In genomic region chr2:238295144-238296112, GRCh38 we compare ENCODE assay signal across 2 cellular contexts.
TF ChIP-seq lines count a peak whose summit lies in the region.

No MANE protein-coding gene starts in this region.

TF ChIP-seq in IMR-90, 13 proteins besides CTCF, POLR2A, EP300 and RAD21:
- TF ChIP-seq CHD1 (IDR thresholded peaks at IDR 0.05; ENCODE audit: low read depth, low read length) (no peak), RCOR1 (IDR thresholded peaks at IDR 0.05; ENCODE audit: insufficient replicate concordance, low read length) (no peak), MAZ (IDR thresholded peaks at IDR 0.05; ENCODE audit: borderline replicate concordance, low read depth, low read length) (no peak), SMC3 (IDR thresholded peaks at IDR 0.05; ENCODE audit: low read depth, low read length) (no peak), MXI1 (IDR thresholded peaks at IDR 0.05; ENCODE audit: borderline replicate concordance, low read depth, low read length) (no peak), MAFK (IDR thresholded peaks at IDR 0.05; ENCODE audit: low read depth, low read length) (no peak), BHLHE40 (IDR thresholded peaks at IDR 0.05; ENCODE audit: low read depth, low read length) (no peak), FOS (IDR thresholded peaks at IDR 0.05; ENCODE audit: low read depth, low read length) (no peak)

TF ChIP-seq in H1, 55 proteins besides CTCF, POLR2A, EP300 and RAD21:
- TF ChIP-seq ATF2 (IDR thresholded peaks at IDR 0.05; ENCODE audit: low read length) = no peak
- TF ChIP-seq SP4 (IDR thresholded peaks at IDR 0.05; ENCODE audit: low read length) = no peak
- no peak for TF ChIP-seq ATF3 (IDR thresholded peaks at IDR 0.05; ENCODE audit: insufficient read depth, low read depth, low read length)
- TF ChIP-seq SUZ12 (IDR thresholded peaks at IDR 0.05; ENCODE audit: low read length) = no peak
- no peak for TF ChIP-seq POLR2AphosphoS5 (IDR thresholded peaks at IDR 0.05; ENCODE audit: low read depth, low read length)
- no peak for TF ChIP-seq TAF7 (optimal IDR thresholded peaks at IDR 0.05; ENCODE audit: borderline replicate concordance, low read depth, low read length)
- TF ChIP-seq BCL11A (IDR thresholded peaks at IDR 0.05; ENCODE audit: low read depth in 2 of 2, low read length in 2 of 2) = no peak
- no peak for TF ChIP-seq HDAC6 (IDR thresholded peaks at IDR 0.05; ENCODE audit: low read depth, low read length)
- no peak for TF ChIP-seq POU5F1 (IDR thresholded peaks at IDR 0.05; ENCODE audit: low read depth, low read length)
- no peak for TF ChIP-seq CHD1 (IDR thresholded peaks at IDR 0.05; ENCODE audit: low read depth, low read length)
- TF ChIP-seq RFX5 (IDR thresholded peaks at IDR 0.05; ENCODE audit: borderline replicate concordance, low read depth, low read length) = no peak
- TF ChIP-seq KDM1A (IDR thresholded peaks at IDR 0.05; ENCODE audit: borderline replicate concordance, low read length) = no peak
